Comparison of ENCODE assay signal across 10 cellular contexts in genomic region chr9:38044706-38045105, GRCh38.
"Had no signal": no experiment of that assay in that cellular context is flagged by ENCODE, and none has a peak within 500 bp of the region (broad histone marks: within the 10 kb centered on the region; RNA-seq: fewer than 3 reads in every experiment).

No MANE protein-coding gene starts in this region.

- H3K27me3 ChIP-seq: tibial nerve had no signal

- DNase-seq: activated naive CD4-positive, alpha-beta T cell treated with anti-CD3 and anti-CD28 coated beads, Interleukin-2, amount 10 ng/mL, durations not matched to agents 7 days and 5 days; effector memory CD8-positive, alpha-beta T cell; mammary epithelial cell; natural killer cell; T-helper 17 cell had no signal

- H3K36me3 Mint-ChIP-seq: activated naive CD4-positive, alpha-beta T cell treated with anti-CD3 and anti-CD28 coated beads, Interleukin-2, amount 10 ng/mL, durations not matched to agents 7 days and 5 days; natural killer cell had no signal

- H3K27ac Mint-ChIP-seq: activated naive CD4-positive, alpha-beta T cell treated with anti-CD3 and anti-CD28 coated beads, Interleukin-2, amount 10 ng/mL, durations not matched to agents 7 days and 5 days; activated T-helper 2 cell treated with anti-CD3 and anti-CD28 coated beads, Interferon-gamma antibody, Interleukin-2, Interleukin-4, amounts not matched to agents 10 μg/mL and 5 μg/mL and 100 μg/mL, durations not matched to agents 14 hours and 24 hours and 36 hours; dendritic cell treated with granulocyte-macrophage colony-stimulating factor and Interleukin-4, amounts not matched to agents 40 ng/mL and 50 ng/mL, for 4 days; effector memory CD8-positive, alpha-beta T cell; natural killer cell; T-helper 17 cell had no signal

- H3K27me3 Mint-ChIP-seq: dendritic cell treated with granulocyte-macrophage colony-stimulating factor and Interleukin-4, amounts not matched to agents 40 ng/mL and 50 ng/mL, for 4 days had no signal

- ATAC-seq: activated CD4-positive, CD25-positive, alpha-beta regulatory T cell treated with anti-CD3 and anti-CD28 coated beads, Interleukin-2, amount 50 U/mL, for 24 hours; effector memory CD8-positive, alpha-beta T cell; natural killer cell; T-helper 17 cell had no signal

- H3K4me3 ChIP-seq: tibial nerve had no signal

- H3K27ac ChIP-seq: tibial nerve had no signal

- H3K36me3 ChIP-seq: tibial nerve had no signal

- H3K9me3 ChIP-seq: tibial nerve had no signal

- H3K4me3 Mint-ChIP-seq: activated naive CD4-positive, alpha-beta T cell treated with anti-CD3 and anti-CD28 coated beads, Interleukin-2, amount 10 ng/mL, durations not matched to agents 7 days and 5 days; central memory CD8-positive, alpha-beta T cell; dendritic cell treated with granulocyte-macrophage colony-stimulating factor and Interleukin-4, amounts not matched to agents 40 ng/mL and 50 ng/mL, for 4 days; effector memory CD8-positive, alpha-beta T cell; natural killer cell; T-helper 17 cell had no signal

- H3K9me3 Mint-ChIP-seq: activated naive CD4-positive, alpha-beta T cell treated with anti-CD3 and anti-CD28 coated beads, Interleukin-2, amount 10 ng/mL, durations not matched to agents 7 days and 5 days; activated T-helper 2 cell treated with anti-CD3 and anti-CD28 coated beads, Interferon-gamma antibody, Interleukin-2, Interleukin-4, amounts not matched to agents 10 μg/mL and 5 μg/mL and 100 μg/mL, durations not matched to agents 14 hours and 24 hours and 36 hours; central memory CD8-positive, alpha-beta T cell; dendritic cell treated with granulocyte-macrophage colony-stimulating factor and Interleukin-4, amounts not matched to agents 40 ng/mL and 50 ng/mL, for 4 days; effector memory CD8-positive, alpha-beta T cell; natural killer cell had no signal
